ENCODE assay signal across 9 cellular contexts in genomic region chr16:69927056-69927757, GRCh38. TPM values are rescaled to one million over a fixed set of nuclear protein-coding genes. Genes with fewer than 3 reads are reported as not detected.
DNase-seq lines count a peak whose midpoint lies in the region; ATAC-seq, FAIRE-seq and TF ChIP-seq lines count a peak whose summit lies in the region.
"Had no signal": no experiment of that assay in that cellular context is flagged by ENCODE, and none has a peak within 500 bp of the region (broad histone marks: within the 10 kb centered on the region; RNA-seq: fewer than 3 reads in every experiment).

No MANE protein-coding gene starts in this region.

- H3K4me1 ChIP-seq in neural progenitor cell = no peaks in the 10 kb centered on the region
- H3K4me1 ChIP-seq: spleen had no signal

- no peaks in the 10 kb centered on the region for H3K36me3 Mint-ChIP-seq in activated naive CD4-positive, alpha-beta T cell treated with anti-CD3 and anti-CD28 coated beads, Interleukin-2, amount 50 U/mL, for 72 hours
- H3K36me3 Mint-ChIP-seq in activated naive CD4-positive, alpha-beta T cell treated with anti-CD3 and anti-CD28 coated beads, Interleukin-2, amount 10 ng/mL, durations not matched to agents 7 days and 5 days = peaks cover 14% of the 10 kb centered on the region
- peaks cover 6% of the 10 kb centered on the region for H3K36me3 Mint-ChIP-seq in neural progenitor cell

- H3F3A ChIP-seq in neural progenitor cell (ENCODE audit: low read depth) = no peaks in the 10 kb centered on the region

- no peak for DNase-seq in activated naive CD4-positive, alpha-beta T cell treated with anti-CD3 and anti-CD28 coated beads, Interleukin-2, amount 50 U/mL, for 72 hours (ENCODE audit: low spot score in 2 of 2)
- no peak for DNase-seq in activated naive CD4-positive, alpha-beta T cell treated with anti-CD3 and anti-CD28 coated beads, Interleukin-2, amount 10 ng/mL, durations not matched to agents 7 days and 5 days
- DNase-seq in fibroblast of villous mesenchyme (ENCODE audit: low read depth) (peak; percentile 74), neural progenitor cell (ENCODE audit: low spot score) (no peak), urothelium cell line (ENCODE audit: low spot score) (peak; percentile 29)
- DNase-seq in activated CD4-positive, alpha-beta T cell treated with anti-CD3 and anti-CD28 coated beads, Interleukin-2, amount 50 U/mL, for 48 hours = no peak
- DNase-seq in activated CD4-positive, alpha-beta T cell treated with anti-CD3 and anti-CD28 coated beads, Interleukin-2, amount 50 U/mL, for 4 hours = no peak
- DNase-seq: spleen had no signal

- H3K4me1 Mint-ChIP-seq in activated naive CD4-positive, alpha-beta T cell treated with anti-CD3 and anti-CD28 coated beads, Interleukin-2, amount 10 ng/mL, durations not matched to agents 7 days and 5 days = no peaks in the 10 kb centered on the region
- peaks cover 17% of the 10 kb centered on the region for H3K4me1 Mint-ChIP-seq in neural progenitor cell

- no peaks in the 10 kb centered on the region for H3K9me3 ChIP-seq in neural progenitor cell (ENCODE audit: low read depth)
- H3K9me3 ChIP-seq: spleen had no signal

- H4K20me1 ChIP-seq in neural progenitor cell (ENCODE audit: low read depth) = no peaks in the 10 kb centered on the region

- no peaks in the 10 kb centered on the region for H3K27me3 ChIP-seq in neural progenitor cell
- H3K27me3 ChIP-seq: spleen had no signal

- CTCF ChIA-PET in activated naive CD4-positive, alpha-beta T cell treated with anti-CD3 and anti-CD28 coated beads, Interleukin-2, amount 10 ng/mL, durations not matched to agents 7 days and 5 days (lab: Charles Lee) = interaction anchor here (0.7 to 4.2 kb wide), 2 partner anchors 132 to 457 kb away, joined by 3 to 29 read pairs; no protein-coding TSS in a partner anchor

- H3K79me2 ChIP-seq in neural progenitor cell (ENCODE audit: low read depth) = no peaks in the 10 kb centered on the region

- H2AFZ ChIP-seq in neural progenitor cell (replicated peaks) = no peak overlapping the region

- H3K27ac Mint-ChIP-seq in activated naive CD4-positive, alpha-beta T cell treated with anti-CD3 and anti-CD28 coated beads, Interleukin-2, amount 50 U/mL, for 72 hours = peak overlapping the region; percentile 39 to 65
- H3K27ac Mint-ChIP-seq in activated naive CD4-positive, alpha-beta T cell treated with anti-CD3 and anti-CD28 coated beads, Interleukin-2, amount 10 ng/mL, durations not matched to agents 7 days and 5 days = no peak overlapping the region
- H3K27ac Mint-ChIP-seq in neural progenitor cell = peak overlapping the region; percentile 26

- H3K4me3 Mint-ChIP-seq in activated naive CD4-positive, alpha-beta T cell treated with anti-CD3 and anti-CD28 coated beads, Interleukin-2, amount 10 ng/mL, durations not matched to agents 7 days and 5 days = no peak overlapping the region
- H3K4me3 Mint-ChIP-seq in neural progenitor cell = no peak overlapping the region

- no peak overlapping the region for H3K27ac ChIP-seq in neural progenitor cell

- no peaks in the 10 kb centered on the region for H3K9me3 Mint-ChIP-seq in activated naive CD4-positive, alpha-beta T cell treated with anti-CD3 and anti-CD28 coated beads, Interleukin-2, amount 50 U/mL, for 72 hours
- H3K9me3 Mint-ChIP-seq in activated naive CD4-positive, alpha-beta T cell treated with anti-CD3 and anti-CD28 coated beads, Interleukin-2, amount 10 ng/mL, durations not matched to agents 7 days and 5 days = no peaks in the 10 kb centered on the region
- H3K9me3 Mint-ChIP-seq in neural progenitor cell = no peaks in the 10 kb centered on the region

- H3K4me3 ChIP-seq in fibroblast of villous mesenchyme (ENCODE audit: low read depth, low read length) (no peak overlapping the region), neural progenitor cell (no peak overlapping the region)
- H3K4me3 ChIP-seq: spleen had no signal

- no peak overlapping the region for H3K4me2 ChIP-seq in neural progenitor cell

- no peak overlapping the region for H3K9ac ChIP-seq in neural progenitor cell

- no peaks in the 10 kb centered on the region for H3K36me3 ChIP-seq in neural progenitor cell

- TF ChIP-seq CTCF in fibroblast of villous mesenchyme (IDR thresholded peaks at IDR 0.05; ENCODE audit: insufficient read depth, low read depth, low read length) (no peak), neural progenitor cell (IDR thresholded peaks at IDR 0.05) (no peak)

- ATAC-seq in activated naive CD4-positive, alpha-beta T cell treated with anti-CD3 and anti-CD28 coated beads, Interleukin-2, amount 50 U/mL, for 72 hours = no peak
- ATAC-seq in HG02884 (IDR thresholded peaks at IDR 0.05; ENCODE audit: unreplicated experiment) = no peak

- no peaks in the 10 kb centered on the region for H3K27me3 Mint-ChIP-seq in activated naive CD4-positive, alpha-beta T cell treated with anti-CD3 and anti-CD28 coated beads, Interleukin-2, amount 10 ng/mL, durations not matched to agents 7 days and 5 days
- peaks cover 9% of the 10 kb centered on the region for H3K27me3 Mint-ChIP-seq in neural progenitor cell (ENCODE audit: insufficient read depth, low read depth)

- no peak for FAIRE-seq in urothelium cell line (lab: Jason Lieb, UNC)

RNA-seq across cellular contexts. Expression of gene CLEC18A, which starts 23.9 kb away (rescaled TPM):
- 1 to 10 TPM in 1 of 2 donors, under 1 TPM in 1; 0.09 to 1.8 TPM for total RNA-seq in activated naive CD4-positive, alpha-beta T cell treated with anti-CD3 and anti-CD28 coated beads, Interleukin-2, amount 50 U/mL, for 72 hours
- 0.32 and 0.86 TPM in 2 replicates for total RNA-seq in fibroblast of villous mesenchyme
- 5.9 and 14.5 TPM in 2 replicates for total RNA-seq in neural progenitor cell (ENCODE audit: low replicate concordance)

Comparison
In these comparisons a context has a peak if more than half of its experiments do, and no peak if none do; other contexts are left out.
1. DNase-seq: peak in fibroblast of villous mesenchyme (single experiment) and urothelium cell line (single experiment); none in activated naive CD4-positive, alpha-beta T cell treated with anti-CD3 and anti-CD28 coated beads, Interleukin-2, amount 50 U/mL, for 72 hours (0 of 2), activated naive CD4-positive, alpha-beta T cell treated with anti-CD3 and anti-CD28 coated beads, Interleukin-2, amount 10 ng/mL, durations not matched to agents 7 days and 5 days (single experiment), neural progenitor cell (single experiment), activated CD4-positive, alpha-beta T cell treated with anti-CD3 and anti-CD28 coated beads, Interleukin-2, amount 50 U/mL, for 48 hours (0 of 2) and activated CD4-positive, alpha-beta T cell treated with anti-CD3 and anti-CD28 coated beads, Interleukin-2, amount 50 U/mL, for 4 hours (0 of 2).